In genomic region chr12:77065361-77066204, GRCh38 we compare ENCODE assay signal across 8 cellular contexts. TPM values are rescaled to one million over a fixed set of nuclear protein-coding genes. Genes with fewer than 3 reads are reported as not detected.
DNase-seq lines count a peak whose midpoint lies in the region; ATAC-seq and TF ChIP-seq lines count a peak whose summit lies in the region.

Gene E2F7, minus strand, starts transcription at chr12:77065569. Its CDS starts 934 bp downstream, at chr12:77064635.

- no peaks in the 10 kb centered on the region for H3K36me3 ChIP-seq in CD4-positive, CD25-positive, alpha-beta regulatory T cell (ENCODE audit: control insufficient read depth, insufficient read depth, low read length)
- H3K36me3 ChIP-seq in duodenal mucosa (ENCODE audit: control insufficient read depth in 1 of 2, insufficient read depth in 2 of 2, low read length in 2 of 2) = no peaks in the 10 kb centered on the region

- peak; percentile 86 to 88 for ATAC-seq in CD4-positive, CD25-positive, alpha-beta regulatory T cell (ENCODE audit: low read depth in 2 of 2)
- ATAC-seq in GM19438 (IDR thresholded peaks at IDR 0.05; ENCODE audit: low read depth, unreplicated experiment) = peak; percentile 69
- peak; percentile 58 for ATAC-seq in HG03565 (IDR thresholded peaks at IDR 0.05; ENCODE audit: unreplicated experiment)

- H3K4me3 Mint-ChIP-seq in CD4-positive, CD25-positive, alpha-beta regulatory T cell = peak within 1 kb of the TSS; percentile 81 to 93 (median 86)

- no peaks in the 10 kb centered on the region for H3K27me3 Mint-ChIP-seq in CD4-positive, CD25-positive, alpha-beta regulatory T cell

- peaks cover 4 to 25% (median 18%) of the 10 kb centered on the region in 4 donors for H3K4me1 Mint-ChIP-seq in CD4-positive, CD25-positive, alpha-beta regulatory T cell

- intact Hi-C loops in lower leg skin (cut with DNase I; ENCODE audit: low total_unique reads) = loop anchor here (10.0 kb wide), 1 partner anchor 259 kb away; no protein-coding TSS in a partner anchor

- H3K27ac ChIP-seq in CD4-positive, CD25-positive, alpha-beta regulatory T cell (ENCODE audit: insufficient read depth, low read length, poor library complexity, severe bottlenecking) = peak within 1 kb of the TSS; percentile 10
- no peak within 1 kb of the TSS for H3K27ac ChIP-seq in duodenal mucosa (ENCODE audit: low read depth, low read length)

- peaks cover 3% of the 10 kb centered on the region for H3K27me3 ChIP-seq in CD4-positive, CD25-positive, alpha-beta regulatory T cell (ENCODE audit: control insufficient read depth, insufficient read depth, low read length)
- no peaks in the 10 kb centered on the region for H3K27me3 ChIP-seq in duodenal mucosa (ENCODE audit: control insufficient read depth in 1 of 2, insufficient read depth in 2 of 2, low read length in 2 of 2)

- no peak for TF ChIP-seq POLR2A in lower leg skin (IDR thresholded peaks at IDR 0.05)

- no peaks in the 10 kb centered on the region for H3K36me3 Mint-ChIP-seq in CD4-positive, CD25-positive, alpha-beta regulatory T cell

- H3K9me3 ChIP-seq in CD4-positive, CD25-positive, alpha-beta regulatory T cell (ENCODE audit: control insufficient read depth in 2 of 2, low read length in 2 of 2) = no peaks in the 10 kb centered on the region
- H3K9me3 ChIP-seq in duodenal mucosa (ENCODE audit: control insufficient read depth in 1 of 2, low read length in 2 of 2) = no peaks in the 10 kb centered on the region

- peak; percentile 79 to 88 (median 80) for DNase-seq in CD4-positive, CD25-positive, alpha-beta regulatory T cell
- DNase-seq in NCI-H748 (lab: John Stamatoyannopoulos, UW; ENCODE audit: unreplicated experiment) = peak; percentile 98
- peak; percentile 61 to 72 for DNase-seq in activated CD4-positive, alpha-beta T cell treated with anti-CD3 and anti-CD28 coated beads, Interleukin-2, amount 50 U/mL, for 24 hours (ENCODE audit: low read depth in 1 of 2, low spot score in 1 of 2)
- peak; percentile 69 to 96 for DNase-seq in lower leg skin (ENCODE audit: low spot score in 2 of 2)
- peak; percentile 75 to 84 for DNase-seq in stimulated activated CD4-positive, alpha-beta T cell treated with anti-CD3 and anti-CD28 coated beads, Interleukin-4, amount 100 ng/mL, for 4 hours

- no peak for TF ChIP-seq CTCF in lower leg skin (IDR thresholded peaks at IDR 0.05)

- H3K4me3 ChIP-seq in CD4-positive, CD25-positive, alpha-beta regulatory T cell (ENCODE audit: low read depth, low read length) = peak within 1 kb of the TSS; percentile 83
- peak within 1 kb of the TSS; percentile 79 to 81 for H3K4me3 ChIP-seq in duodenal mucosa (ENCODE audit: low read depth in 1 of 2, low read length in 2 of 2)
- peak within 1 kb of the TSS; percentile 69 for H3K4me3 ChIP-seq in lower leg skin (ENCODE audit: low read depth, poor library complexity, severe bottlenecking)

- 0% methylated on average over 40 to 66 of the region's 87 CpGs for whole genome bisulfite sequencing in lower leg skin, 2 donors

- peak within 1 kb of the TSS; percentile 27 to 50 (median 27) for H3K27ac Mint-ChIP-seq in CD4-positive, CD25-positive, alpha-beta regulatory T cell

- peak within 1 kb of the TSS; percentile 8 to 40 for H3K9ac ChIP-seq in duodenal mucosa (ENCODE audit: low read depth in 1 of 2, low read length in 2 of 2)

- no peaks in the 10 kb centered on the region for H3K9me3 Mint-ChIP-seq in CD4-positive, CD25-positive, alpha-beta regulatory T cell

- peaks cover 19% of the 10 kb centered on the region for H3K4me1 ChIP-seq in CD4-positive, CD25-positive, alpha-beta regulatory T cell (ENCODE audit: control insufficient read depth, insufficient read depth, low read length, poor library complexity, severe bottlenecking)
- H3K4me1 ChIP-seq in duodenal mucosa (ENCODE audit: control insufficient read depth in 1 of 2, insufficient read depth in 2 of 2, low read length in 2 of 2) = peaks cover 5 to 10% of the 10 kb centered on the region in 2 donors

RNA-seq across cellular contexts. Expression of gene E2F7, which starts in this region (rescaled TPM):
- total RNA-seq in CD4-positive, CD25-positive, alpha-beta regulatory T cell = 1.6 TPM
- polyA plus RNA-seq in CD4-positive, CD25-positive, alpha-beta regulatory T cell = under 1 TPM in 2 of 4 donors, not detected in 2; 0.13 to 0.21 TPM
- 1 to 10 TPM in 3 of 4 donors, under 1 TPM in 1; 0.71 to 2.0 (median 1.5) TPM for total RNA-seq in lower leg skin
